ENCODE assay signal across 8 cellular contexts in genomic region chr10:124696446-124697392, GRCh38. TPM values are rescaled to one million over a fixed set of nuclear protein-coding genes. Genes with fewer than 3 reads are reported as not detected.
DNase-seq lines count a peak whose midpoint lies in the region; ATAC-seq and TF ChIP-seq lines count a peak whose summit lies in the region.

No MANE protein-coding gene starts in this region.

- peaks cover 21% of the 10 kb centered on the region; the same call in 1 of the 2 replicates for H3K79me2 ChIP-seq in OCI-LY3 (ENCODE audit: low read length)

- DNase-seq in right cardiac atrium (peak in 2 of 3 donors; percentile 34 to 45), OCI-M1 (lab: John Stamatoyannopoulos, UW) (no peak), T-helper 9 cell (no peak), GM03348 (ENCODE audit: low spot score) (no peak)

- peak overlapping the region; percentile 77 for H3K4me2 ChIP-seq in OCI-LY3 (ENCODE audit: low read length)

- TF ChIP-seq CTCF in OCI-LY3 (IDR thresholded peaks at IDR 0.05; ENCODE audit: low read depth, low read length): no peak

- no peak overlapping the region for H2AFZ ChIP-seq in OCI-LY3 (ENCODE audit: low read depth, low read length)

- WGBS in right cardiac atrium: 82% methylated on average over 19 of the region's 19 CpGs

- H3K4me1 ChIP-seq in OCI-LY3 (ENCODE audit: low read length): peaks cover 58% of the 10 kb centered on the region
- peaks cover 58% of the 10 kb centered on the region for H3K4me1 ChIP-seq in right cardiac atrium (ENCODE audit: control insufficient read depth, insufficient read depth, low read length)

- intact Hi-C loops in right cardiac atrium (cut with DNase I): no loop called here

- ATAC-seq in GM18511 (IDR thresholded peaks at IDR 0.05; ENCODE audit: unreplicated experiment): peak; percentile 77
- ATAC-seq in GM21717 (IDR thresholded peaks at IDR 0.05; ENCODE audit: unreplicated experiment): peak; percentile 76
- no peak for ATAC-seq in right cardiac atrium
- no peak for ATAC-seq in esophagus mucosa

- H4K20me1 ChIP-seq in OCI-LY3 (ENCODE audit: insufficient read depth, low read length): peaks cover 8% of the 10 kb centered on the region; the same call in 1 of the 2 replicates

- H3K27ac ChIP-seq in OCI-LY3 (ENCODE audit: low read length): peak overlapping the region; percentile 52
- H3K27ac ChIP-seq in right cardiac atrium (ENCODE audit: low read length): peak overlapping the region; percentile 64

- H3K36me3 ChIP-seq in OCI-LY3 (replicated peaks; ENCODE audit: low read depth, low read length): peaks cover 27% of the 10 kb centered on the region

- H3K9ac ChIP-seq in OCI-LY3 (ENCODE audit: low read length): peak overlapping the region; percentile 29; the same call in 1 of the 2 replicates

- H3K4me3 ChIP-seq in OCI-LY3 (ENCODE audit: low read length): peak overlapping the region; percentile 42
- H3K4me3 ChIP-seq in right cardiac atrium (ENCODE audit: low read length): no peak overlapping the region

- no peaks in the 10 kb centered on the region for H3K9me3 ChIP-seq in OCI-LY3 (ENCODE audit: insufficient read depth, low read length)
- H3K9me3 ChIP-seq in right cardiac atrium (ENCODE audit: control insufficient read depth, low read length): no peaks in the 10 kb centered on the region

- H3K27me3 ChIP-seq in OCI-LY3 (ENCODE audit: low read depth, low read length): no peaks in the 10 kb centered on the region
- no peaks in the 10 kb centered on the region for H3K27me3 ChIP-seq in right cardiac atrium (ENCODE audit: control insufficient read depth, insufficient read depth)

RNA-seq across cellular contexts. Expression of gene FAM53B, which starts 47.5 kb away (rescaled TPM):
- 10 to 100 TPM; 34.6 to 58.3 (median 49.8) TPM for total RNA-seq in right cardiac atrium
- 39.5 TPM for polyA plus RNA-seq in right cardiac atrium
- total RNA-seq in esophagus mucosa: 24.9 TPM

Comparison
In these comparisons a context has a peak if more than half of its experiments do, and no peak if none do; other contexts are left out.
1. ATAC-seq: peak in GM18511 (single experiment) and GM21717 (single experiment); none in right cardiac atrium (0 of 2) and esophagus mucosa (single experiment).
2. DNase-seq: peak in right cardiac atrium (2 of 3); none in OCI-M1 (single experiment), T-helper 9 cell (single experiment) and GM03348 (single experiment).